8 cellular contexts compared by ENCODE assay signal in the genomic region with DNA sequence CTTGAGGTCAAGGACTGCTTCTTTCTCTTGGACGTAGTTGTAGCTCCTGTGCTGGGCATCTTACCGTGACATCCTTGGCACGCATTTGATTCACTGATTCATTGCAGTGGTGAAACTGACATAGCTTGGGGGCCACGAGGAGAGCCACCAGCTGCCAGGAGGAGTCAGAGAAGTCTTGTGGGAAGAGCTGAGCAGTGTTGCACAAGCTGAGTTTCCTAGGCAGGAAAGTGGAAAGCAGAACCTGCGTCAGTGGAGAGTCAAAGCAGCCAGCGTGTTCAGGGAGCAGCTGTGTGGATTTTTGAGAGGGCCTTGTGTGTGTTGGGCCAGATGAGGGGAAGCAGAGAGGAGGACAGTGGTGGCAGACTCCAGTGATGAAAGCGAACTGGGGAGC. TPM values are rescaled to one million over a fixed set of nuclear protein-coding genes. Genes with fewer than 3 reads are reported as not detected.
DNase-seq lines count a peak whose midpoint lies in the region; ATAC-seq, FAIRE-seq and TF ChIP-seq lines count a peak whose summit lies in the region.

No MANE protein-coding gene starts in this region.

- no peaks in the 10 kb centered on the region for H3K79me2 ChIP-seq in H1 (ENCODE audit: control insufficient read depth in 1 of 2, insufficient read depth in 2 of 2, low read length in 2 of 2)

- no peak overlapping the region for H2BK20ac ChIP-seq in H1 (ENCODE audit: low read length)

- FAIRE-seq in H1 (lab: Jason Lieb, UNC) = no peak

- no peaks in the 10 kb centered on the region; the same call in 1 of the 2 replicates for H3K79me1 ChIP-seq in H1 (ENCODE audit: low read depth, low read length)

- H4K5ac ChIP-seq in H1 (ENCODE audit: insufficient read length, low read depth, low read length) = no peak overlapping the region

- peaks cover 0 to 3% (median 0%) of the 10 kb centered on the region in 4 experiments; a peak in 1 of 7 replicates for H3K4me1 ChIP-seq in H1 (replicated peaks in 1 of 4; ENCODE audit: control insufficient read depth in 3 of 4, insufficient read depth in 4 of 4, low read length in 3 of 4)

- H3K18ac ChIP-seq in H1 (ENCODE audit: extremely low read depth, low read length) = no peak overlapping the region

- peak overlapping the region; percentile 87 for H4K8ac ChIP-seq in H1 (ENCODE audit: extremely low read depth, insufficient read depth, low read length)

- H2BK5ac ChIP-seq in H1 (ENCODE audit: low read depth, low read length) = no peak overlapping the region

- H3K4me2 ChIP-seq in H1 (ENCODE audit: insufficient read depth in 1 of 2, low read depth in 2 of 2, low read length in 2 of 2) = no peak overlapping the region

- CTCF ChIA-PET in H1 (lab: Charles Lee; ENCODE audit: partially characterized antibody) = interaction anchor here (0.5 to 0.9 kb wide), 5 partner anchors 8 to 1139 kb away, joined by 3 to 5 read pairs (median 3); no protein-coding TSS in a partner anchor

- no peaks in the 10 kb centered on the region for H3K23me2 ChIP-seq in H1 (ENCODE audit: low read depth, low read length)

- H2BK12ac ChIP-seq in H1 (ENCODE audit: low read depth, low read length) = no peak overlapping the region

- DNase-seq in GM04503 (ENCODE audit: low read depth) = peak; percentile 96
- peak; percentile 86 to 97 for DNase-seq in NOMO-1 (lab: John Stamatoyannopoulos, UW; ENCODE audit: unreplicated experiment in 2 of 2)
- DNase-seq in H1 (ENCODE audit: low read depth in 1 of 2, low spot score in 2 of 2) = no peak
- DNase-seq in non-pigmented ciliary epithelial cell (ENCODE audit: low read depth) = peak; percentile 84
- DNase-seq in NCI-H524 (lab: John Stamatoyannopoulos, UW) = no peak
- no peak for DNase-seq in HT-29 (ENCODE audit: low spot score)

- H3K23ac ChIP-seq in H1 (ENCODE audit: insufficient read length) = no peak overlapping the region

- no peak for TF ChIP-seq CTCF in H1 (IDR thresholded peaks at IDR 0.05; ENCODE audit: control extremely low read depth in 1 of 3, insufficient read depth in 1 of 3, low read depth in 1 of 3, low read length in 3 of 3)

- 89% methylated on average over 7 of the region's 7 CpGs; no CpG with 5 or more reads in 1 of the 2 experiments for WGBS in H1 (ENCODE audit: extremely low coverage in 1 of 2, insufficient coverage in 1 of 2, insufficient read length in 1 of 2, insufficient replicate concordance in 2 of 2, low coverage in 1 of 2, low lambda C conversion rate in 2 of 2, missing lambda C conversion rate in 1 of 2), 2 experiments

- no peak for ATAC-seq in HG02763 (IDR thresholded peaks at IDR 0.05; ENCODE audit: unreplicated experiment)
- no peak for ATAC-seq in GM18867 (IDR thresholded peaks at IDR 0.05; ENCODE audit: unreplicated experiment)

- TF ChIP-seq POLR2A in H1 (IDR thresholded peaks at IDR 0.05; ENCODE audit: control extremely low read depth in 1 of 2, low read depth in 2 of 2, low read length in 2 of 2) = no peak

- no peak overlapping the region for H3K4me3 ChIP-seq in H1 (ENCODE audit: extremely low read depth in 1 of 4, insufficient read depth in 2 of 4, low read depth in 3 of 4, low read length in 4 of 4)

- H4K20me1 ChIP-seq in H1 (replicated peaks in 1 of 2; ENCODE audit: control insufficient read depth in 1 of 2, insufficient read depth in 2 of 2, low read length in 2 of 2) = peaks cover 4 to 7% of the 10 kb centered on the region in 2 experiments

- no peak overlapping the region for H2BK15ac ChIP-seq in H1 (ENCODE audit: low read length)

- H2BK120ac ChIP-seq in H1 (replicated peaks; ENCODE audit: low read depth, low read length) = no peak overlapping the region

- no peak overlapping the region for H3K9ac ChIP-seq in H1 (replicated peaks in 1 of 4; ENCODE audit: extremely low read depth in 1 of 4, low read depth in 3 of 4, low read length in 3 of 4)

- no peak overlapping the region for H3K56ac ChIP-seq in H1 (replicated peaks; ENCODE audit: insufficient read length, low read depth, low read length)

- no peak overlapping the region for H3K14ac ChIP-seq in H1 (ENCODE audit: insufficient read length)

- H3K9me3 ChIP-seq in H1 (ENCODE audit: insufficient read depth in 2 of 2, low read depth in 1 of 2, low read length in 1 of 2) = no peaks in the 10 kb centered on the region

- H2AFZ ChIP-seq in H1 (ENCODE audit: low read length) = no peak overlapping the region

- H3K4ac ChIP-seq in H1 (replicated peaks; ENCODE audit: insufficient read length, low read depth, low read length) = peak overlapping the region; percentile 27

- no peaks in the 10 kb centered on the region; a peak in 1 of 8 replicates for H3K36me3 ChIP-seq in H1 (ENCODE audit: control insufficient read depth in 2 of 4, insufficient read depth in 4 of 4, low read length in 3 of 4)

- no peaks in the 10 kb centered on the region for H3K27me3 ChIP-seq in H1 (replicated peaks in 1 of 4; ENCODE audit: control insufficient read depth in 3 of 4, extremely low read depth in 1 of 4, insufficient read depth in 3 of 4, low read length in 3 of 4)

- no peak for TF ChIP-seq EP300 in H1 (IDR thresholded peaks at IDR 0.05; ENCODE audit: borderline replicate concordance in 1 of 2, low read depth in 2 of 2, low read length in 2 of 2)

- no peak for TF ChIP-seq RAD21 in H1 (IDR thresholded peaks at IDR 0.05 in 1 of 2, conservative IDR thresholded peaks at IDR 0.05 in 1 of 2; ENCODE audit: low read depth in 2 of 2, low read length in 2 of 2)

- no peak overlapping the region for H4K91ac ChIP-seq in H1 (replicated peaks; ENCODE audit: insufficient read length, low read length)

- POLR2A ChIA-PET in H1 (lab: Charles Lee; ENCODE audit: partially characterized antibody) = no interaction called here

- H3K27ac ChIP-seq in H1 (ENCODE audit: low read depth, low read length) = no peak overlapping the region

- H2AK5ac ChIP-seq in H1 (ENCODE audit: low read depth, low read length) = no peak overlapping the region

TF ChIP-seq in H1, 55 proteins besides CTCF, POLR2A, EP300 and RAD21 (continues in another document):
- TF ChIP-seq CEBPB (IDR thresholded peaks at IDR 0.05; ENCODE audit: low read depth, low read length) = no peak
- no peak for TF ChIP-seq SIX5 (IDR thresholded peaks at IDR 0.05; ENCODE audit: low read depth, low read length)
- no peak for TF ChIP-seq BCL11A (IDR thresholded peaks at IDR 0.05; ENCODE audit: low read depth in 2 of 2, low read length in 2 of 2)
- TF ChIP-seq TCF12 (IDR thresholded peaks at IDR 0.05; ENCODE audit: low read depth, low read length) = no peak

RNA-seq across cellular contexts. Expression of gene GPR183, which starts 5.3 kb away (rescaled TPM):
- not detected in 2 replicates for total RNA-seq in H1 (2021; fragmentation: NEBNext Ultra II Directional; extraction: Animal tissue kit (Norgen Biotek cat#: 25700))
- polyA plus RNA-seq in H1 (2011; rRNA removed) = not detected in 2 replicates
- not detected for polyA plus RNA-seq in H1 (2011; cell fraction: cytosol; rRNA removed)
- polyA plus RNA-seq in H1 (2011; cell fraction: nucleus; rRNA removed) = not detected
- polyA plus RNA-seq in H1 (2012, experiment 1 of 2) = not detected in 4 replicates
- polyA plus RNA-seq in H1 (2012, experiment 2 of 2) = not detected
- polyA plus RNA-seq in H1 (2013, experiment 1 of 2) = not detected
- polyA plus RNA-seq in H1 (2013, experiment 2 of 2) = not detected
- not detected in 2 replicates for polyA minus RNA-seq in H1 (2011; rRNA and poly(A)+ RNA removed)
- not detected for polyA minus RNA-seq in H1 (2011; cell fraction: cytosol; rRNA and poly(A)+ RNA removed)
- not detected for polyA minus RNA-seq in H1 (2011; cell fraction: nucleus; rRNA and poly(A)+ RNA removed)
- total RNA-seq in HT-29 (2014; rRNA removed; shearing (Covaris generic)) = not detected in 2 replicates

RNA-seq across cellular contexts. Expression of gene GPR18, which starts 54.3 kb away (rescaled TPM):
- not detected in 2 replicates for total RNA-seq in H1 (2021; fragmentation: NEBNext Ultra II Directional; extraction: Animal tissue kit (Norgen Biotek cat#: 25700))
- not detected in 2 replicates for polyA plus RNA-seq in H1 (2011; rRNA removed)
- polyA plus RNA-seq in H1 (2011; cell fraction: cytosol; rRNA removed) = not detected
- not detected for polyA plus RNA-seq in H1 (2011; cell fraction: nucleus; rRNA removed)
- not detected in 4 replicates for polyA plus RNA-seq in H1 (2012, experiment 1 of 2)
- polyA plus RNA-seq in H1 (2012, experiment 2 of 2) = not detected
- polyA plus RNA-seq in H1 (2013, experiment 1 of 2) = not detected
- polyA plus RNA-seq in H1 (2013, experiment 2 of 2) = not detected
- not detected in 2 replicates for polyA minus RNA-seq in H1 (2011; rRNA and poly(A)+ RNA removed)
- not detected for polyA minus RNA-seq in H1 (2011; cell fraction: cytosol; rRNA and poly(A)+ RNA removed)
- polyA minus RNA-seq in H1 (2011; cell fraction: nucleus; rRNA and poly(A)+ RNA removed) = not detected
- not detected in 2 replicates for total RNA-seq in HT-29 (2014; rRNA removed; shearing (Covaris generic))

Comparison
In these comparisons a context has a peak if more than half of its experiments do, and no peak if none do; other contexts are left out.
1. DNase-seq: peak in GM04503 (single experiment), NOMO-1 (2 of 2) and non-pigmented ciliary epithelial cell (single experiment); none in H1 (0 of 2), NCI-H524 (0 of 2) and HT-29 (single experiment).